Comparison of ENCODE assay signal across 22 cellular contexts in the genomic region with DNA sequence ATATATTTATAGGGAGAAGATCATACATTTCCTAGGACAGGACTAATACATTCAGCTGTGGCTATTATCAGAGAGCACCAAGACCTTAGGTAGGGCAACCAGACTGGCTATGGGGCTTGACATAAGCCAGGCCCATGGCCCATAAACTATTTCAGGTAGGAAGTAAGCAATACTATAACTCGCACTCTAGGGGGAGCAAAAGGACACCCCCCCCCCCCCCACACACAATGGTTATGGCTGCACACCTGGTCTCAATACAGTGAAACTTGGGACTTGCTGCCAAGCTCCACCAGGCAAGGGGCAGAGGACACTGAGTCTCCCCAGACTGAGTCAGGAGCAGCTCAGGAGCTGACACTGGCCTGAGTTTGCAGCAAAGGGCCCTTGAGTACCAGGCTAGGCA.
DNase-seq lines count a peak whose midpoint lies in the region; TF ChIP-seq lines count a peak whose summit lies in the region.
"Had no signal": no experiment of that assay in that cellular context is flagged by ENCODE, and none has a peak within 500 bp of the region (broad histone marks: within the 10 kb centered on the region; RNA-seq: fewer than 3 reads in every experiment).

No MANE protein-coding gene starts in this region.

- TF ChIP-seq CTCF in GM06990 (IDR thresholded peaks at IDR 0.05; ENCODE audit: insufficient read depth, low read length, poor library complexity, severe bottlenecking) (peak; percentile 35), GM20000 (IDR thresholded peaks at IDR 0.05; ENCODE audit: extremely low read depth, missing control alignments) (no peak)

- H3K36me3 ChIP-seq in GM06990 (ENCODE audit: control insufficient read depth, insufficient read depth, low read length) = no peaks in the 10 kb centered on the region
- H3K36me3 ChIP-seq: transverse colon had no signal

- DNase-seq in GM06990 (ENCODE audit: extremely low read depth, insufficient read length) (no peak), GM20000 (ENCODE audit: low spot score) (peak; percentile 7), RPMI8226 (peak; percentile 25), iPS-NIHi11 (ENCODE audit: low spot score) (peak; percentile 56), dermis blood vessel endothelial cell (no peak), pons (ENCODE audit: low spot score) (no peak), amygdala (lab: John Stamatoyannopoulos, UW) (no peak), HPDE6-E6E7 (ENCODE audit: extremely low spot score) (no peak)
- DNase-seq: activated CD8-positive, alpha-beta T cell treated with anti-CD3 and anti-CD28 coated beads for 36 hours; activated naive CD4-positive, alpha-beta T cell treated with anti-CD3 and anti-CD28 coated beads for 36 hours; activated T-cell treated with anti-CD3 and anti-CD28 coated beads, Interleukin-2, amount 50 U/mL, for 24 hours; CD8-positive, alpha-beta T cell; cerebellar nuclear complex; effector memory CD4-positive, alpha-beta T cell; KBM-7; NCI-H1105; NCI-H2081 treated with DMSO at 0.1 percent for 48 hours; NCI-H524 treated with DMSO at 0.1 percent for 48 hours; SIG-M5; stimulated activated naive CD8-positive, alpha-beta T cell treated with anti-CD3 and anti-CD28 coated beads, Interleukin-15, amount 100 ng/mL, for 72 hours; transverse colon had no signal

- no peak overlapping the region for H3K4me3 ChIP-seq in GM06990 (replicated peaks; ENCODE audit: low read depth, low read length)
- H3K4me3 ChIP-seq: lung, transverse colon had no signal

- no peaks in the 10 kb centered on the region for H3K27me3 ChIP-seq in GM06990 (replicated peaks; ENCODE audit: control insufficient read depth, insufficient read depth, low read length)
- H3K27me3 ChIP-seq: transverse colon had no signal

Comparison
In these comparisons a context has a peak if more than half of its experiments do, and no peak if none do; other contexts are left out.
1. DNase-seq: peak in GM20000 (single experiment), RPMI8226 (single experiment) and iPS-NIHi11 (single experiment); none in GM06990 (single experiment), dermis blood vessel endothelial cell (single experiment), pons (single experiment), amygdala (0 of 56) and HPDE6-E6E7 (single experiment).